ENCODE assay signal across 12 cellular contexts in the genomic region with DNA sequence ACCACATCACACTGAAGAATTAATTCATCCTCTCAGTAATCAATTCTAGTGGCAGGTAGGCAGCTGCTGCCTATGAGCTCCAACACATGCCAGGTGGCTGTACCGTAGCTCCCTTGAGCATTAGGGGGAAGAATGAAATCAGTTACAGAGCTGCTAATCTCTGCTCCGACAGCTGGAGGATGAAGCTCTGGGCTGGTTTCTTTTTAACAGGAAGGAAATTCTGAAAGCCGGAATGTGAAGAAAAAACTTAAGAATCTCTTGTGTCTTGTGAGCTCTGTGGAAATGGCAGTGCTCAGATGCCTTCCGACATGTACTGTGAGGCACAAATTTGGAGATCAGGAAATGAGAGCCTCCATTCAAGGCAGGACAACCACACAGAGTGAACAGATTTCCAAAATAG. TPM values are rescaled to one million over a fixed set of nuclear protein-coding genes. Genes with fewer than 3 reads are reported as not detected.
DNase-seq lines count a peak whose midpoint lies in the region; ATAC-seq and TF ChIP-seq lines count a peak whose summit lies in the region.
"Had no signal": no experiment of that assay in that cellular context is flagged by ENCODE, and none has a peak within 500 bp of the region (broad histone marks: within the 10 kb centered on the region; RNA-seq: fewer than 3 reads in every experiment).

No MANE protein-coding gene starts in this region.

- no peaks in the 10 kb centered on the region for H3K36me3 Mint-ChIP-seq in activated CD8-positive, alpha-beta memory T cell treated with anti-CD3 and anti-CD28 coated beads, Interleukin-2, amount 10 ng/mL, durations not matched to agents 7 days and 5 days
- H3K36me3 Mint-ChIP-seq in activated naive CD8-positive, alpha-beta T cell treated with anti-CD3 and anti-CD28 coated beads, Interleukin-2, amount 10 ng/mL, durations not matched to agents 7 days and 5 days = no peaks in the 10 kb centered on the region
- H3K36me3 Mint-ChIP-seq in osteocyte (ENCODE audit: unreplicated experiment) = no peaks in the 10 kb centered on the region

- peaks cover 8% of the 10 kb centered on the region for H3K27me3 Mint-ChIP-seq in activated CD8-positive, alpha-beta memory T cell treated with anti-CD3 and anti-CD28 coated beads, Interleukin-2, amount 10 ng/mL, durations not matched to agents 7 days and 5 days
- no peaks in the 10 kb centered on the region for H3K27me3 Mint-ChIP-seq in activated naive CD8-positive, alpha-beta T cell treated with anti-CD3 and anti-CD28 coated beads, Interleukin-2, amount 10 ng/mL, durations not matched to agents 7 days and 5 days
- H3K27me3 Mint-ChIP-seq in osteocyte (ENCODE audit: unreplicated experiment) = no peaks in the 10 kb centered on the region

- H3K27ac Mint-ChIP-seq in activated CD8-positive, alpha-beta memory T cell treated with anti-CD3 and anti-CD28 coated beads, Interleukin-2, amount 10 ng/mL, durations not matched to agents 7 days and 5 days = no peak overlapping the region
- no peak overlapping the region for H3K27ac Mint-ChIP-seq in activated naive CD8-positive, alpha-beta T cell treated with anti-CD3 and anti-CD28 coated beads, Interleukin-2, amount 10 ng/mL, durations not matched to agents 7 days and 5 days
- H3K27ac Mint-ChIP-seq in osteocyte (ENCODE audit: unreplicated experiment) = peak overlapping the region; percentile 50
- H3K27ac Mint-ChIP-seq: progenitor cell of endocrine pancreas had no signal

- H3K27ac ChIP-seq in stomach = no peak overlapping the region
- H3K27ac ChIP-seq: thoracic aorta had no signal

- peaks cover 0 to 11% (median 0%) of the 10 kb centered on the region in 3 donors for H3K27me3 ChIP-seq in stomach

- peaks cover 35% of the 10 kb centered on the region for H3K4me1 Mint-ChIP-seq in activated CD8-positive, alpha-beta memory T cell treated with anti-CD3 and anti-CD28 coated beads, Interleukin-2, amount 10 ng/mL, durations not matched to agents 7 days and 5 days
- H3K4me1 Mint-ChIP-seq in activated naive CD8-positive, alpha-beta T cell treated with anti-CD3 and anti-CD28 coated beads, Interleukin-2, amount 10 ng/mL, durations not matched to agents 7 days and 5 days = peaks cover 28% of the 10 kb centered on the region
- peaks cover 17% of the 10 kb centered on the region for H3K4me1 Mint-ChIP-seq in osteocyte (ENCODE audit: unreplicated experiment)

- DNase-seq in activated CD8-positive, alpha-beta memory T cell treated with anti-CD3 and anti-CD28 coated beads, Interleukin-2, amount 10 ng/mL, durations not matched to agents 7 days and 5 days = no peak
- no peak for DNase-seq in activated CD8-positive, alpha-beta memory T cell treated with anti-CD3 and anti-CD28 coated beads, Interleukin-2, amount 50 U/mL, for 48 hours
- DNase-seq in NCI-H2171 (lab: John Stamatoyannopoulos, UW) (peak; percentile 86), osteocyte (ENCODE audit: extremely low spot score, unreplicated experiment) (no peak), stomach (no peak), AG08396 (ENCODE audit: low spot score) (no peak), SHP77 treated with DMSO at 0.1 percent for 48 hours (lab: John Stamatoyannopoulos, UW) (no peak)
- DNase-seq in activated naive CD8-positive, alpha-beta T cell treated with anti-CD3 and anti-CD28 coated beads, Interleukin-2, amount 10 ng/mL, durations not matched to agents 7 days and 5 days = no peak
- DNase-seq: NCI-H1417 treated with DMSO at 0.1 percent for 48 hours, SHP77 had no signal

- no peak for TF ChIP-seq POLR2A in stomach (IDR thresholded peaks at IDR 0.05)

- no peaks in the 10 kb centered on the region for H3K36me3 ChIP-seq in stomach
- H3K36me3 ChIP-seq: thoracic aorta had no signal

- no peak for TF ChIP-seq EP300 in stomach (IDR thresholded peaks at IDR 0.05)

- H3K4me1 ChIP-seq in stomach = peaks cover 4 to 30% (median 22%) of the 10 kb centered on the region in 4 donors

- no peak overlapping the region for H3K4me3 ChIP-seq in stomach
- H3K4me3 ChIP-seq: thoracic aorta had no signal

- no peaks in the 10 kb centered on the region for H3K9me3 ChIP-seq in stomach
- H3K9me3 ChIP-seq: thoracic aorta had no signal

- intact Hi-C loops in stomach (cut with DNase I; ENCODE audit: low total_unique reads) = no loop called here

- CTCF ChIA-PET in activated CD8-positive, alpha-beta memory T cell treated with anti-CD3 and anti-CD28 coated beads, Interleukin-2, amount 10 ng/mL, durations not matched to agents 7 days and 5 days (lab: Charles Lee) = interaction anchor here (1.6 to 10.9 kb wide), 5 partner anchors 11 to 81 kb away, joined by 4 to 232 read pairs (median 76); no protein-coding TSS in a partner anchor

- H3K4me3 Mint-ChIP-seq in activated CD8-positive, alpha-beta memory T cell treated with anti-CD3 and anti-CD28 coated beads, Interleukin-2, amount 10 ng/mL, durations not matched to agents 7 days and 5 days = peak overlapping the region; percentile 17
- peak overlapping the region; percentile 68 for H3K4me3 Mint-ChIP-seq in activated naive CD8-positive, alpha-beta T cell treated with anti-CD3 and anti-CD28 coated beads, Interleukin-2, amount 10 ng/mL, durations not matched to agents 7 days and 5 days
- H3K4me3 Mint-ChIP-seq in osteocyte (ENCODE audit: unreplicated experiment) = peak overlapping the region; percentile 12

- no peak for ATAC-seq in activated CD8-positive, alpha-beta memory T cell treated with anti-CD3 and anti-CD28 coated beads, Interleukin-2, amount 10 ng/mL, durations not matched to agents 7 days and 5 days
- no peak for ATAC-seq in activated naive CD8-positive, alpha-beta T cell treated with anti-CD3 and anti-CD28 coated beads, Interleukin-2, amount 10 ng/mL, durations not matched to agents 7 days and 5 days (ENCODE audit: low read depth)

- H3K9me3 Mint-ChIP-seq in activated CD8-positive, alpha-beta memory T cell treated with anti-CD3 and anti-CD28 coated beads, Interleukin-2, amount 10 ng/mL, durations not matched to agents 7 days and 5 days (ENCODE audit: low read depth) = no peaks in the 10 kb centered on the region
- H3K9me3 Mint-ChIP-seq in activated naive CD8-positive, alpha-beta T cell treated with anti-CD3 and anti-CD28 coated beads, Interleukin-2, amount 10 ng/mL, durations not matched to agents 7 days and 5 days = no peaks in the 10 kb centered on the region
- H3K9me3 Mint-ChIP-seq in osteocyte (ENCODE audit: unreplicated experiment) = no peaks in the 10 kb centered on the region

- no peak for TF ChIP-seq CTCF in osteocyte (IDR thresholded peaks at IDR 0.05)
- no peak for TF ChIP-seq CTCF in stomach (IDR thresholded peaks at IDR 0.05)

- WGBS in stomach, 5 donors = 34 to 42% (median 42%) methylated on average over 4 of the region's 4 CpGs

- POLR2A ChIA-PET in activated naive CD8-positive, alpha-beta T cell treated with anti-CD3 and anti-CD28 coated beads, Interleukin-2, amount 10 ng/mL, durations not matched to agents 7 days and 5 days (lab: Charles Lee) = interaction anchor here (0.8 kb wide), 1 partner anchor 167 kb away, joined by 3 read pairs; no protein-coding TSS in a partner anchor

RNA-seq across cellular contexts. Expression of gene AHCYL2, which starts 2.8 kb away (rescaled TPM):
- total RNA-seq in activated CD8-positive, alpha-beta memory T cell treated with anti-CD3 and anti-CD28 coated beads, Interleukin-2, amount 10 ng/mL, durations not matched to agents 7 days and 5 days = 10 to 100 TPM; 12.7 to 12.8 TPM
- 10 to 100 TPM in 1 of 2 experiments, 1 to 10 TPM in 1; 10.0 to 12.1 TPM for total RNA-seq in activated naive CD8-positive, alpha-beta T cell treated with anti-CD3 and anti-CD28 coated beads, Interleukin-2, amount 10 ng/mL, durations not matched to agents 7 days and 5 days
- total RNA-seq in osteocyte (19.0 and 19.9 TPM in 2 replicates), stomach (10 to 100 TPM; 60.3 to 87.0 (median 66.5) TPM)
- 10 to 100 TPM in 2 of 3 donors, 1 to 10 TPM in 1; 4.6 to 19.9 (median 10.2) TPM for polyA plus RNA-seq in stomach

RNA-seq across cellular contexts. Expression of gene SMO, which starts 33.6 kb away (rescaled TPM):
- under 1 TPM in 1 of 2 experiments, not detected in 1; 0.07 TPM for total RNA-seq in activated CD8-positive, alpha-beta memory T cell treated with anti-CD3 and anti-CD28 coated beads, Interleukin-2, amount 10 ng/mL, durations not matched to agents 7 days and 5 days
- under 1 TPM in 1 of 2 experiments, not detected in 1; 0.20 TPM for total RNA-seq in activated naive CD8-positive, alpha-beta T cell treated with anti-CD3 and anti-CD28 coated beads, Interleukin-2, amount 10 ng/mL, durations not matched to agents 7 days and 5 days
- total RNA-seq in osteocyte (40.2 and 41.6 TPM in 2 replicates), stomach (10 to 100 TPM in 2 of 5 donors, 1 to 10 TPM in 3; 1.2 to 18.5 (median 5.7) TPM)
- 1 to 10 TPM; 1.1 to 8.2 (median 3.2) TPM for polyA plus RNA-seq in stomach

Comparison
In these comparisons a context has a peak if more than half of its experiments do, and no peak if none do; other contexts are left out.
1. H3K4me3 Mint-ChIP-seq: peak in every context shown above with its lines; median percentile 68 in activated naive CD8-positive, alpha-beta T cell treated with anti-CD3 and anti-CD28 coated beads, Interleukin-2, amount 10 ng/mL, durations not matched to agents 7 days and 5 days; 17 in activated CD8-positive, alpha-beta memory T cell treated with anti-CD3 and anti-CD28 coated beads, Interleukin-2, amount 10 ng/mL, durations not matched to agents 7 days and 5 days; 12 in osteocyte.